Comparison of ENCODE assay signal across 1 cellular context in genomic region chr11:118845369-118845768, GRCh38.
TF ChIP-seq lines count a peak whose summit lies in the region.

No MANE protein-coding gene starts in this region.

TF ChIP-seq in SK-N-SH treated with all-trans-retinoic acid at 6 μM for 48 hours, 23 proteins besides CTCF, POLR2A, EP300 and RAD21 (continued from another document):
- TF ChIP-seq, protein P1, sequence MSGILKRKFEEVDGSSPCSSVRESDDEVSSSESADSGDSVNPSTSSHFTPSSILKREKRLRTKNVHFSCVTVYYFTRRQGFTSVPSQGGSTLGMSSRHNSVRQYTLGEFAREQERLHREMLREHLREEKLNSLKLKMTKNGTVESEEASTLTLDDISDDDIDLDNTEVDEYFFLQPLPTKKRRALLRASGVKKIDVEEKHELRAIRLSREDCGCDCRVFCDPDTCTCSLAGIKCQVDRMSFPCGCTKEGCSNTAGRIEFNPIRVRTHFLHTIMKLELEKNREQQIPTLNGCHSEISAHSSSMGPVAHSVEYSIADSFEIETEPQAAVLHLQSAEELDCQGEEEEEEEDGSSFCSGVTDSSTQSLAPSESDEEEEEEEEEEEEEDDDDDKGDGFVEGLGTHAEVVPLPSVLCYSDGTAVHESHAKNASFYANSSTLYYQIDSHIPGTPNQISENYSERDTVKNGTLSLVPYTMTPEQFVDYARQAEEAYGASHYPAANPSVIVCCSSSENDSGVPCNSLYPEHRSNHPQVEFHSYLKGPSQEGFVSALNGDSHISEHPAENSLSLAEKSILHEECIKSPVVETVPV (CRISPR knock-in tag; IDR thresholded peaks at IDR 0.05), result no peak
- TF ChIP-seq TCF4 (CRISPR knock-in tag; IDR thresholded peaks at IDR 0.05; ENCODE audit: borderline replicate concordance), result no peak
